In genomic region chr17:39705786-39706348, GRCh38 we compare ENCODE assay signal across 1 cellular context.
A peak's percentile ranks its signal among the peaks of the same experiment; 100 is the strongest.
TF ChIP-seq lines count a peak whose summit lies in the region.

No MANE protein-coding gene starts in this region.

TF ChIP-seq in HepG2, 621 proteins besides CTCF, POLR2A, EP300 and RAD21:
- TF ChIP-seq CBX2 (IDR thresholded peaks at IDR 0.05; ENCODE audit: low read depth, low read length) (no peak), CBX2 (CRISPR knock-in tag; IDR thresholded peaks at IDR 0.05; ENCODE audit: low read depth) (no peak), ZNF607 (CRISPR knock-in tag; IDR thresholded peaks at IDR 0.05; ENCODE audit: borderline replicate concordance) (no peak), IKZF1 (IDR thresholded peaks at IDR 0.05) (no peak), ZNF709 (CRISPR knock-in tag; IDR thresholded peaks at IDR 0.05) (no peak), AGO2 (optimal IDR thresholded peaks at IDR 0.05; ENCODE audit: low read depth, low read length) (peak; percentile 8), ZBTB46 (CRISPR knock-in tag; IDR thresholded peaks at IDR 0.05; ENCODE audit: borderline replicate concordance) (no peak)
